ENCODE assay signal across 16 cellular contexts in genomic region chr2:10238991-10239485, GRCh38.
"Had no signal": no experiment of that assay in that cellular context is flagged by ENCODE, and none has a peak within 500 bp of the region (broad histone marks: within the 10 kb centered on the region; RNA-seq: fewer than 3 reads in every experiment).

No MANE protein-coding gene starts in this region.

- H3K36me3 Mint-ChIP-seq: activated naive CD8-positive, alpha-beta T cell treated with anti-CD3 and anti-CD28 coated beads for 36 hours; immature natural killer cell; mesothelial cell of epicardium; stimulated activated naive B cell treated with anti-CD40 and anti-IgM and Interleukin-4, amounts not matched to agents 10 μg/mL and 1 μg/mL and 100 μg/mL, for 72 hours had no signal

- H3K9me3 Mint-ChIP-seq: activated naive CD8-positive, alpha-beta T cell treated with anti-CD3 and anti-CD28 coated beads for 36 hours; activated T-helper 1 cell treated with anti-CD3 and anti-CD28 coated beads, Interleukin-12 subunit alpha, Interleukin-12 subunit beta, Interleukin-2, Interleukin-4 antibody, amounts not matched to agents 30 ng/mL and 10 ng/mL and 1 ng/mL, durations not matched to agents 14 hours and 24 hours and 36 hours; immature natural killer cell; mesothelial cell of epicardium; stimulated activated naive B cell treated with anti-CD40 and anti-IgM and Interleukin-4, amounts not matched to agents 10 μg/mL and 1 μg/mL and 100 μg/mL, for 72 hours had no signal

- H3K4me1 Mint-ChIP-seq: activated naive CD8-positive, alpha-beta T cell treated with anti-CD3 and anti-CD28 coated beads for 36 hours; mesothelial cell of epicardium; stimulated activated naive B cell treated with anti-CD40 and anti-IgM and Interleukin-4, amounts not matched to agents 10 μg/mL and 1 μg/mL and 100 μg/mL, for 72 hours had no signal

- H3K27me3 Mint-ChIP-seq: activated naive CD8-positive, alpha-beta T cell treated with anti-CD3 and anti-CD28 coated beads for 36 hours had no signal

- H3K9me3 ChIP-seq: body of pancreas, prostate gland, SJCRH30, thoracic aorta had no signal

- DNase-seq: activated CD4-positive, alpha-beta T cell treated with anti-CD3 and anti-CD28 coated beads, Interleukin-2, amount 50 U/mL, for 1 hour; activated gamma-delta T cell treated with Interleukin-2 at 50 U/mL for 16 hours; activated naive CD8-positive, alpha-beta T cell treated with anti-CD3 and anti-CD28 coated beads for 36 hours; amygdala; caudate nucleus; erythroblast; head of caudate nucleus; immature natural killer cell; SJCRH30; stimulated activated naive B cell treated with anti-CD40 and anti-IgM and Interleukin-4, amounts not matched to agents 10 μg/mL and 1 μg/mL and 100 μg/mL, for 72 hours; T1000 had no signal

- H3K4me3 ChIP-seq: body of pancreas, prostate gland, SJCRH30, thoracic aorta had no signal

- ATAC-seq: body of pancreas; stimulated activated naive B cell treated with anti-CD40 and anti-IgM and Interleukin-4, amounts not matched to agents 10 μg/mL and 1 μg/mL and 100 μg/mL, for 72 hours had no signal

- H3K27me3 ChIP-seq: body of pancreas, SJCRH30 had no signal

- H3K27ac ChIP-seq: body of pancreas, prostate gland, SJCRH30, thoracic aorta had no signal

- H3K4me1 ChIP-seq: body of pancreas, prostate gland had no signal

- H3K27ac Mint-ChIP-seq: activated naive CD8-positive, alpha-beta T cell treated with anti-CD3 and anti-CD28 coated beads for 36 hours; activated T-helper 1 cell treated with anti-CD3 and anti-CD28 coated beads, Interleukin-12 subunit alpha, Interleukin-12 subunit beta, Interleukin-2, Interleukin-4 antibody, amounts not matched to agents 30 ng/mL and 10 ng/mL and 1 ng/mL, durations not matched to agents 14 hours and 24 hours and 36 hours; immature natural killer cell; mesothelial cell of epicardium; stimulated activated naive B cell treated with anti-CD40 and anti-IgM and Interleukin-4, amounts not matched to agents 10 μg/mL and 1 μg/mL and 100 μg/mL, for 72 hours had no signal

- H3K4me3 Mint-ChIP-seq: activated naive CD8-positive, alpha-beta T cell treated with anti-CD3 and anti-CD28 coated beads for 36 hours; activated T-helper 1 cell treated with anti-CD3 and anti-CD28 coated beads, Interleukin-12 subunit alpha, Interleukin-12 subunit beta, Interleukin-2, Interleukin-4 antibody, amounts not matched to agents 30 ng/mL and 10 ng/mL and 1 ng/mL, durations not matched to agents 14 hours and 24 hours and 36 hours; immature natural killer cell; mesothelial cell of epicardium; stimulated activated naive B cell treated with anti-CD40 and anti-IgM and Interleukin-4, amounts not matched to agents 10 μg/mL and 1 μg/mL and 100 μg/mL, for 72 hours had no signal

- H3K36me3 ChIP-seq: prostate gland, SJCRH30, thoracic aorta had no signal
